Comparison of ENCODE assay signal across 10 cellular contexts in the genomic region with DNA sequence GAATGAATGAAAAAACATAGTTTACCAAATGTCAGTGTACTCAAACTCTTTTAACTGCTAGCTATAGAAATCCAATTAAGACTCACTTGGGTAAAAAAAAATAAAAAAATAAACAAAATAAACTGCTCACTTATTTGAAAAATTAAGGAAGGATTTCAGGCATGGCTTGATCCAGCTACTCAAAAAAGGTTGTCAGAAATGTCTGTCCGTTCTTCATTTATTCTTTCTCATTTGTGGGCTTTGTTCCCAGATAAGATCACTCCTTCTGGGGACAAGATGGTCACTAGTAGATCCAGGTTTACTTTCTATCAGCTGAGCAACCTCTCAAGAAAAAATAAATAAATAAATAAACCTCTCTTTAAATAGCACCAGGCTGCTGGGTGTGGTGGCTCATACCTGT.
"Had no signal": no experiment of that assay in that cellular context is flagged by ENCODE, and none has a peak within 500 bp of the region (broad histone marks: within the 10 kb centered on the region; RNA-seq: fewer than 3 reads in every experiment).

No MANE protein-coding gene starts in this region.

- H3K36me3 ChIP-seq: HAP-1 had no signal

- FAIRE-seq: H54 had no signal

- H3K4me2 ChIP-seq: GM23338 had no signal

- H3K27ac ChIP-seq: GM23248 had no signal

- H3K9me3 ChIP-seq: HAP-1 had no signal

- H2AFZ ChIP-seq: GM23248, GM23338 had no signal

- H3K4me3 ChIP-seq: GM23248, GM23338, HAP-1 had no signal

- H3K9ac ChIP-seq: GM23248 had no signal

- DNase-seq: GM23248, GOT3, H7, H9, HCEC 1CT, HFFc6 had no signal

- ATAC-seq: GM23338, HCT116 had no signal
